ENCODE assay signal across 8 cellular contexts in the genomic region with DNA sequence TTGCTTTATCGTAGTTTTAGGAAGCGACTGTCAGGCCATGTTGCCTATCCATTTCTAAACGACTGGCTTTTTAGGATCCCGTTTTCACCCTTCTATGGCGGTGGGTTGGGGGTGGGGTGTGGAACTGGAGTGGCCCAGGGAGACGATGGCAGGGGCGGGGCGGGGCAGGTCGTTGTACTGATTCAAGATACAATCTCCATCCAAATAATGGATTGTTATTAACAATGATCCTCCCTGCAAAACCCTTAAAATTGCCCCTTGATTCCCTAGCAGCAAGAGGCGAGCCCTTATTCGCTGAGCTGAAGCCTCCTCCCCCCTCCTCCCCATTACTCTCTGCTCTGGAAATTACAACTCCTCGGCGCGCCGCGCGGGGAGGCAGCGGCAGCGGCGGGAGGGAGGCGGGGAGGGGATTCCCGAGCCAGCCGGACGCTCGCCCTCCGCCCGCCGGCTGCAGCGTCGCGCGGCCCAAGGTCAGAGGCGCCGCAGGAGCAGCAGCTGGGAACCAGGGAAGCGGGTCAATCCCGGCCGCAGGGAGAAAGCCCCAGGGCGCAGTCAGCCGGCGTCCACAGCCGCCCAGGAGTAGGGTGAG. TPM values are rescaled to one million over a fixed set of nuclear protein-coding genes. Genes with fewer than 3 reads are reported as not detected.
A peak's percentile ranks its signal among the peaks of the same experiment; 100 is the strongest.
DNase-seq lines count a peak whose midpoint lies in the region; ATAC-seq and TF ChIP-seq lines count a peak whose summit lies in the region.

TSS of gene TRIM67 (plus strand) at position 348 of the 589 bp plus-strand sequence. CDS start 912 bp downstream, outside the sequence.

- no peaks in the 10 kb centered on the region for H3K9me3 ChIP-seq in left lung
- no peaks in the 10 kb centered on the region for H3K9me3 ChIP-seq in tibial artery

- H3K4me3 Mint-ChIP-seq in Calu3 (ENCODE audit: low read depth, unreplicated experiment): peak within 1 kb of the TSS; percentile 59

- ATAC-seq in left lung: peak; percentile 55
- no peak for ATAC-seq in HG03025 (IDR thresholded peaks at IDR 0.05; ENCODE audit: low FRiP score, unreplicated experiment)
- no peak for ATAC-seq in HG02678 (IDR thresholded peaks at IDR 0.05; ENCODE audit: unreplicated experiment)

- CTCF ChIA-PET in Calu3 (lab: Charles Lee): interaction anchor here (1.0 kb wide), 2 partner anchors 14 to 33 kb away, joined by 3 read pairs; no protein-coding TSS in a partner anchor

- intact Hi-C loops in Calu3 (cut with micrococcal nuclease; ENCODE audit: unreplicated experiment) (no loop called here), left lung (cut with DNase I) (no loop called here), tibial artery (cut with DNase I; ENCODE audit: low total_unique reads) (no loop called here)

- no peaks in the 10 kb centered on the region for H3K4me1 Mint-ChIP-seq in Calu3 (ENCODE audit: low read depth, unreplicated experiment)

- no TSS peak for BruUV-seq in Calu3 (replicated peaks; lab: Mats Ljungman, UMichigan)

- no peaks in the 10 kb centered on the region for H3K9me3 Mint-ChIP-seq in Calu3 (ENCODE audit: low read depth, unreplicated experiment)

- peaks cover 76% of the 10 kb centered on the region for H3K27me3 Mint-ChIP-seq in Calu3 (ENCODE audit: unreplicated experiment)

- in situ Hi-C loops in astrocyte of the spinal cord (cut with HindIII; ENCODE audit: low sequenced_read_pairs): no loop called here

- peaks cover 11 to 30% of the 10 kb centered on the region in 2 donors for H3K4me1 ChIP-seq in left lung
- H3K4me1 ChIP-seq in tibial artery: peaks cover 0 to 33% (median 26%) of the 10 kb centered on the region in 4 donors

- no peak within 1 kb of the TSS for H3K27ac Mint-ChIP-seq in Calu3 (ENCODE audit: unreplicated experiment)

- no peak for TF ChIP-seq CTCF in Calu3 (IDR thresholded peaks at IDR 0.05; ENCODE audit: unreplicated experiment)
- no peak for TF ChIP-seq CTCF in astrocyte of the spinal cord (IDR thresholded peaks at IDR 0.05; ENCODE audit: low read depth, low read length)
- no peak for TF ChIP-seq CTCF in left lung (IDR thresholded peaks at IDR 0.05)
- TF ChIP-seq CTCF in tibial artery (IDR thresholded peaks at IDR 0.05): no peak

- peaks cover 50 to 98% of the 10 kb centered on the region in 2 donors for H3K27me3 ChIP-seq in left lung
- H3K27me3 ChIP-seq in tibial artery: peaks cover 0 to 72% of the 10 kb centered on the region in 2 donors

- DNase-seq in Calu3: no peak
- DNase-seq in NCI-H1092 (lab: John Stamatoyannopoulos, UW): peak; percentile 52
- no peak for DNase-seq in astrocyte of the spinal cord (ENCODE audit: low read depth, low spot score)
- DNase-seq in left lung: no peak
- no peak for DNase-seq in tibial artery
- DNase-seq in stimulated activated CD4-positive, alpha-beta T cell treated with anti-CD3 and anti-CD28 coated beads, Interleukin-2, amount 100 ng/mL, for 48 hours: no peak

- H3K27ac ChIP-seq in left lung: no peak within 1 kb of the TSS
- no peak within 1 kb of the TSS for H3K27ac ChIP-seq in tibial artery

- H3K36me3 ChIP-seq in left lung (no peaks in the 10 kb centered on the region), tibial artery (no peaks in the 10 kb centered on the region)

- H3K4me3 ChIP-seq in astrocyte of the spinal cord (ENCODE audit: low read depth, low read length) (peak within 1 kb of the TSS; percentile 41), left lung (peak within 1 kb of the TSS; percentile 21 to 26), tibial artery (peak within 1 kb of the TSS; percentile 16 to 27)

- H3K36me3 Mint-ChIP-seq in Calu3 (ENCODE audit: insufficient read depth, unreplicated experiment): no peaks in the 10 kb centered on the region

RNA-seq across cellular contexts. Expression of gene TRIM67, which starts in this region (rescaled TPM):
- total RNA-seq in Calu3 (2022): 0.09 and 0.15 TPM in 2 replicates
- total RNA-seq in left lung: under 1 TPM in 1 of 2 donors, not detected in 1; 0.06 TPM

Comparison
In these comparisons a context has a peak if more than half of its experiments do, and no peak if none do; other contexts are left out.
1. Peak in ATAC-seq and H3K4me3 ChIP-seq in left lung; RNA of the gene not detected or under 1 TPM.